Comparison of ENCODE assay signal across 19 cellular contexts in the genomic region with DNA sequence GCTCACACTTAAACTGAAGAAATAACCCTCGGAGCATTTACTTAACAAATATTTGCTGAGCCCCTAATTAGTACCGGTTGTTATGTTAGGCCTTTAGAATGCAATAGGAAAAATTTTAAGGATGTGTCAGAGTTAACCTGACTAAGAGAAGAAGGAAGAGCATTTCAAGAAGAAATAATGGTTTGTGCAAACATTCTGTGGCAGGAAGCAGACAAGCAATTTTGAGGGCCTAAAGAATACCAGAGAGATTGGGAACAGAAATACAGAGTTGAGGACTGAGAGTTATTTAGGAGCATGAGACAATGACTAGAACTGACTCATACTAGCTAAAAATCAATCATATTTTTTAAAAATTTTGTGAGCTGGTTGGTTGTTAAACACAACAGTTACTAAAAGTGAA.
DNase-seq lines count a peak whose midpoint lies in the region; ATAC-seq and TF ChIP-seq lines count a peak whose summit lies in the region.
"Had no signal": no experiment of that assay in that cellular context is flagged by ENCODE, and none has a peak within 500 bp of the region (broad histone marks: within the 10 kb centered on the region; RNA-seq: fewer than 3 reads in every experiment).

No MANE protein-coding gene starts in this region.

- H4K91ac ChIP-seq in IMR-90 (ENCODE audit: insufficient read depth, low read depth, low read length) = no peak overlapping the region
- no peak overlapping the region for H4K91ac ChIP-seq in mesenchymal stem cell (ENCODE audit: low read length)

- no peak overlapping the region for H2BK120ac ChIP-seq in IMR-90 (ENCODE audit: low read depth, low read length)
- no peak overlapping the region for H2BK120ac ChIP-seq in mesenchymal stem cell (ENCODE audit: low read depth, low read length)

- dilution Hi-C loops in IMR-90 (cut with HindIII; ENCODE audit: low sequenced_read_pairs, unreplicated experiment) = no loop called here

- no peak overlapping the region for H3K14ac ChIP-seq in IMR-90 (replicated peaks; ENCODE audit: low read depth, low read length)
- no peak overlapping the region for H3K14ac ChIP-seq in mesenchymal stem cell (ENCODE audit: low read length in 2 of 2)

- H2BK20ac ChIP-seq in IMR-90 (ENCODE audit: low read depth, low read length) = no peak overlapping the region

- TF ChIP-seq POLR2A in IMR-90 (IDR thresholded peaks at IDR 0.05; ENCODE audit: low read depth, low read length) (no peak), heart left ventricle (IDR thresholded peaks at IDR 0.05) (no peak), spleen (IDR thresholded peaks at IDR 0.05) (no peak)

- no peaks in the 10 kb centered on the region for H3K36me3 ChIP-seq in BJ (ENCODE audit: control insufficient read depth, insufficient read depth, low read length)
- peaks cover 7% of the 10 kb centered on the region; the same call in 1 of the 2 replicates for H3K36me3 ChIP-seq in IMR-90 (ENCODE audit: control insufficient read depth, insufficient read depth, low read length)
- no peaks in the 10 kb centered on the region for H3K36me3 ChIP-seq in brain microvascular endothelial cell (replicated peaks)
- H3K36me3 ChIP-seq in mesenchymal stem cell (ENCODE audit: control insufficient read depth in 1 of 2, insufficient read depth in 2 of 2, low read depth in 1 of 2, low read length in 2 of 2) = peaks cover 0 to 19% of the 10 kb centered on the region in 2 experiments
- peaks cover 0 to 8% (median 0%) of the 10 kb centered on the region in 9 donors for H3K36me3 ChIP-seq in heart left ventricle
- no peaks in the 10 kb centered on the region for H3K36me3 ChIP-seq in spleen

- no peak for TF ChIP-seq RAD21 in IMR-90 (IDR thresholded peaks at IDR 0.05; ENCODE audit: low read length)

- no peaks in the 10 kb centered on the region for H3K9me3 ChIP-seq in IMR-90 (ENCODE audit: control insufficient read depth, insufficient read depth, low read length)
- H3K9me3 ChIP-seq in mesenchymal stem cell (ENCODE audit: control insufficient read depth, low read length) = no peaks in the 10 kb centered on the region
- no peaks in the 10 kb centered on the region for H3K9me3 ChIP-seq in heart left ventricle
- H3K9me3 ChIP-seq in spleen = no peaks in the 10 kb centered on the region

- TF ChIP-seq CTCF in BJ (IDR thresholded peaks at IDR 0.05; ENCODE audit: insufficient read depth, low read depth, low read length) = no peak
- TF ChIP-seq CTCF in IMR-90 (conservative IDR thresholded peaks at IDR 0.05; ENCODE audit: low read depth, low read length) = no peak
- no peak for TF ChIP-seq CTCF in brain microvascular endothelial cell (IDR thresholded peaks at IDR 0.05; ENCODE audit: low read depth, low read length, missing control alignments)
- no peak for TF ChIP-seq CTCF in heart left ventricle (IDR thresholded peaks at IDR 0.05)
- no peak for TF ChIP-seq CTCF in spleen (IDR thresholded peaks at IDR 0.05 in 8 of 11, conservative IDR thresholded peaks at IDR 0.05 in 3 of 11)

- peaks cover 7% of the 10 kb centered on the region; the same call in 1 of the 2 replicates for H3K4me1 ChIP-seq in IMR-90 (ENCODE audit: control insufficient read depth, insufficient read depth, low read length)
- H3K4me1 ChIP-seq in mesenchymal stem cell (ENCODE audit: control insufficient read depth, insufficient read depth, low read depth, low read length) = no peaks in the 10 kb centered on the region
- H3K4me1 ChIP-seq in heart left ventricle = no peaks in the 10 kb centered on the region
- H3K4me1 ChIP-seq in spleen = no peaks in the 10 kb centered on the region

- no peak overlapping the region for H4K5ac ChIP-seq in IMR-90 (ENCODE audit: low read depth, low read length)

- H3K4ac ChIP-seq in IMR-90 (ENCODE audit: low read depth, low read length) = 0 out of 2 replicates have a peak overlapping the region, but pooled peaks have one; percentile 32
- H3K4ac ChIP-seq in mesenchymal stem cell (ENCODE audit: low read depth in 1 of 2, low read length in 2 of 2) = no peak overlapping the region

- H3K23ac ChIP-seq in IMR-90 (ENCODE audit: low read depth, low read length) (no peak overlapping the region), mesenchymal stem cell (ENCODE audit: low read length in 2 of 2) (no peak overlapping the region)

- peaks cover 8% of the 10 kb centered on the region; the same call in 1 of the 2 replicates for H3K9me1 ChIP-seq in IMR-90 (ENCODE audit: insufficient read depth, low read length)

- no peaks in the 10 kb centered on the region for H4K20me1 ChIP-seq in IMR-90 (ENCODE audit: insufficient read depth, low read length)

- in situ Hi-C loops in IMR-90 (cut with MboI; ENCODE audit: low sequenced_read_pairs) (no loop called here), brain microvascular endothelial cell (cut with HindIII; ENCODE audit: low pct_ligation_motif_present, low sequenced_read_pairs) (no loop called here)

- no peak overlapping the region for H3K4me3 ChIP-seq in BJ (ENCODE audit: low read depth, low read length)
- no peak overlapping the region for H3K4me3 ChIP-seq in IMR-90 (ENCODE audit: insufficient read depth, low read depth, low read length)
- no peak overlapping the region for H3K4me3 ChIP-seq in brain microvascular endothelial cell (ENCODE audit: low read depth, low read length)
- no peak overlapping the region for H3K4me3 ChIP-seq in mesenchymal stem cell (ENCODE audit: insufficient read depth in 1 of 2, low read depth in 1 of 2, low read length in 2 of 2)
- no peak overlapping the region for H3K4me3 ChIP-seq in heart left ventricle
- no peak overlapping the region for H3K4me3 ChIP-seq in spleen
- H3K4me3 ChIP-seq: dorsolateral prefrontal cortex, GM12878 had no signal

- H3K27me3 ChIP-seq in BJ (ENCODE audit: control insufficient read depth, insufficient read depth, low read length) (no peaks in the 10 kb centered on the region), IMR-90 (ENCODE audit: control insufficient read depth, insufficient read depth, low read length) (no peaks in the 10 kb centered on the region), brain microvascular endothelial cell (replicated peaks) (no peaks in the 10 kb centered on the region), mesenchymal stem cell (ENCODE audit: control insufficient read depth in 1 of 2, insufficient read depth in 1 of 2, low read length in 2 of 2) (no peaks in the 10 kb centered on the region), heart left ventricle (no peaks in the 10 kb centered on the region), spleen (replicated peaks in 1 of 7) (no peaks in the 10 kb centered on the region)
- H3K27me3 ChIP-seq: dorsolateral prefrontal cortex had no signal

- BruUV-seq in IMR-90 (replicated peaks; lab: Mats Ljungman, UMichigan) = no TSS peak

- peak overlapping the region; percentile 24; the same call in 1 of the 2 replicates for H3K4me2 ChIP-seq in IMR-90 (ENCODE audit: low read depth, low read length)
- H3K4me2 ChIP-seq in mesenchymal stem cell (ENCODE audit: low read length, poor library complexity, severe bottlenecking) = no peak overlapping the region

- H3K56ac ChIP-seq in IMR-90 (ENCODE audit: extremely low read depth, insufficient read depth, low read length) = no peak overlapping the region

- no CpG with 5 or more reads among the region's 2 CpGs for WGBS in IMR-90 (ENCODE audit: extremely low coverage in 2 of 2, insufficient read length in 1 of 2), 2 experiments
- 4% methylated on average over 1 of the region's 2 CpGs for WGBS in mesenchymal stem cell
- WGBS in heart left ventricle, 4 donors = 86 to 94% (median 88%) methylated on average over 2 of the region's 2 CpGs
- 79 to 94% (median 93%) methylated on average over 2 of the region's 2 CpGs for WGBS in spleen, 5 donors

- CTCF ChIA-PET in BJ (lab: Yijun Ruan, JAX) = no interaction called here
- CTCF ChIA-PET in IMR-90 (lab: Yijun Ruan, JAX) = interaction anchor here (0.7 kb wide), 1 partner anchor 211 kb away, joined by 4 read pairs; no protein-coding TSS in a partner anchor

- ATAC-seq in IMR-90 (ENCODE audit: low read depth) (peak; percentile 34), heart left ventricle (no peak)
- ATAC-seq: GM12878; stimulated activated memory B cell treated with anti-CD40 and anti-IgM and Interleukin-4, amounts not matched to agents 10 μg/mL and 1 μg/mL and 100 μg/mL, for 72 hours had no signal

- POLR2A ChIA-PET in BJ (lab: Charles Lee) = no interaction called here
- POLR2A ChIA-PET in IMR-90 (lab: Charles Lee; ENCODE audit: unreplicated experiment) = no interaction called here

- H2BK5ac ChIP-seq in IMR-90 (ENCODE audit: low read depth, low read length, poor library complexity, severe bottlenecking) (peak overlapping the region; percentile 40), mesenchymal stem cell (ENCODE audit: low read depth, low read length, poor library complexity, severe bottlenecking) (no peak overlapping the region)

- H2AFZ ChIP-seq in IMR-90 (replicated peaks; ENCODE audit: low read length, poor library complexity) = no peak overlapping the region
- H2AFZ ChIP-seq in mesenchymal stem cell (ENCODE audit: low read depth, low read length) = no peak overlapping the region

- H3K18ac ChIP-seq in IMR-90 (ENCODE audit: low read depth, low read length) (no peak overlapping the region), mesenchymal stem cell (ENCODE audit: low read depth in 1 of 2, low read length in 2 of 2) (no peak overlapping the region)

- no peak overlapping the region for H3K27ac ChIP-seq in IMR-90 (ENCODE audit: insufficient read depth, low read length)
- peak overlapping the region; percentile 45 for H3K27ac ChIP-seq in brain microvascular endothelial cell
- H3K27ac ChIP-seq in mesenchymal stem cell (ENCODE audit: low read length, poor library complexity, severe bottlenecking) = peak overlapping the region; percentile 51
- H3K27ac ChIP-seq in heart left ventricle = no peak overlapping the region
- H3K27ac ChIP-seq in spleen = no peak overlapping the region
- H3K27ac ChIP-seq: dorsolateral prefrontal cortex, epithelial cell of prostate, HL-60 had no signal

- no peak overlapping the region for H2BK12ac ChIP-seq in mesenchymal stem cell (ENCODE audit: low read length in 2 of 2)

- intact Hi-C loops in IMR-90 (cut with micrococcal nuclease) = loop anchor here (5.0 to 10.0 kb wide), 3 partner anchors 122 to 738 kb away; no protein-coding TSS in a partner anchor
- intact Hi-C loops in heart left ventricle (cut with DNase I) = loop anchor here in 1 of 10 donors (10.0 kb wide), 1 partner anchor 218 kb away; a partner anchor contains a TSS
- intact Hi-C loops in spleen (cut with DNase I; ENCODE audit: low total_unique reads) = no loop called here

- H3K9ac ChIP-seq in IMR-90 (ENCODE audit: low read depth, low read length) (no peak overlapping the region), mesenchymal stem cell (ENCODE audit: low read length) (peak overlapping the region; percentile 15)

- H4K8ac ChIP-seq in IMR-90 (ENCODE audit: low read depth in 2 of 2, low read length in 2 of 2) (no peak overlapping the region; a peak in 1 of 4 replicates), mesenchymal stem cell (ENCODE audit: low read length) (no peak overlapping the region)

- H2AK9ac ChIP-seq in IMR-90 (replicated peaks; ENCODE audit: low read depth, low read length, poor library complexity) = no peak overlapping the region

- H2BK15ac ChIP-seq in IMR-90 (ENCODE audit: low read depth, low read length) = no peak overlapping the region
- no peak overlapping the region for H2BK15ac ChIP-seq in mesenchymal stem cell (ENCODE audit: low read depth, poor library complexity, severe bottlenecking)

- H2AK5ac ChIP-seq in IMR-90 (ENCODE audit: low read depth, low read length) (no peak overlapping the region), mesenchymal stem cell (ENCODE audit: low read length, severe bottlenecking) (no peak overlapping the region)

- H3K79me1 ChIP-seq in IMR-90 (ENCODE audit: low read depth in 1 of 2, low read length in 2 of 2) (peaks cover 10 to 30% of the 10 kb centered on the region in 2 experiments; a peak in 3 of 4 replicates), mesenchymal stem cell (replicated peaks; ENCODE audit: low read length, poor library complexity, severe bottlenecking) (peaks cover 8% of the 10 kb centered on the region)

- DNase-seq in BJ (ENCODE audit: low read depth) = peak; percentile 24
- peak; percentile 55 for DNase-seq in IMR-90
- DNase-seq in brain microvascular endothelial cell = peak; percentile 20
- peak; percentile 52 for DNase-seq in mesenchymal stem cell
- DNase-seq in heart left ventricle = no peak
- DNase-seq in spleen = no peak
- no peak for DNase-seq in activated CD4-positive, alpha-beta T cell treated with anti-CD3 and anti-CD28 coated beads, Interleukin-2, amount 50 U/mL, for 1 hour
- no peak for DNase-seq in activated effector memory CD4-positive, alpha-beta T cell treated with Interleukin-2 at 50 U/mL for 16 hours
- DNase-seq: activated CD4-positive, CD25-positive, alpha-beta regulatory T cell treated with anti-CD3 and anti-CD28 coated beads, Interleukin-2, amount 50 U/mL, for 72 hours; COR-L47; dorsolateral prefrontal cortex; H9; NCI-H187 treated with DMSO at 0.1 percent for 48 hours; NCI-H446; RPMI8226 had no signal

Comparison
In these comparisons a context has a peak if more than half of its experiments do, and no peak if none do; other contexts are left out.
1. DNase-seq: peak in BJ (single experiment), IMR-90 (single experiment), brain microvascular endothelial cell (single experiment) and mesenchymal stem cell (single experiment); none in heart left ventricle (0 of 5), spleen (single experiment), activated CD4-positive, alpha-beta T cell treated with anti-CD3 and anti-CD28 coated beads, Interleukin-2, amount 50 U/mL, for 1 hour (single experiment) and activated effector memory CD4-positive, alpha-beta T cell treated with Interleukin-2 at 50 U/mL for 16 hours (single experiment).
2. H3K27ac ChIP-seq: peak in brain microvascular endothelial cell (single experiment) and mesenchymal stem cell (single experiment); none in IMR-90 (single experiment), heart left ventricle (0 of 12) and spleen (0 of 8).